Comparison of ENCODE assay signal across 8 cellular contexts in genomic region chr20:55714082-55714481, GRCh38.
"Had no signal": no experiment of that assay in that cellular context is flagged by ENCODE, and none has a peak within 500 bp of the region (broad histone marks: within the 10 kb centered on the region; RNA-seq: fewer than 3 reads in every experiment).

No MANE protein-coding gene starts in this region.

- FAIRE-seq: G401.6, GM12878, GM12891, GM12892, GM18507, GM19239 had no signal

- H3K4me3 ChIP-seq: GM12878 had no signal

- DNase-seq: GDM1, GF-D8 had no signal
